Comparison of ENCODE assay signal across 8 cellular contexts in genomic region chr19:2702170-2703076, GRCh38. TPM values are rescaled to one million over a fixed set of nuclear protein-coding genes. Genes with fewer than 3 reads are reported as not detected.
DNase-seq lines count a peak whose midpoint lies in the region; ATAC-seq, FAIRE-seq and TF ChIP-seq lines count a peak whose summit lies in the region.

Gene GNG7, minus strand, starts transcription at chr19:2702694. Its CDS starts 182,006 bp downstream, at chr19:2520688.

- no peak for TF ChIP-seq EP300 in A549 (IDR thresholded peaks at IDR 0.05)
- TF ChIP-seq EP300 in esophagus muscularis mucosa (IDR thresholded peaks at IDR 0.05), result no peak

- ATAC-seq in A549 (peak; percentile 92 to 98), GM18867 (IDR thresholded peaks at IDR 0.05; ENCODE audit: unreplicated experiment) (peak; percentile 80), HG03342 (IDR thresholded peaks at IDR 0.05; ENCODE audit: unreplicated experiment) (peak; percentile 79)
- ATAC-seq in activated T-cell treated with anti-CD3 and anti-CD28 coated beads, Interleukin-2, amount 50 U/mL, for 72 hours (replicated peaks in 1 of 2), result peak; percentile 100

- H3K27me3 Mint-ChIP-seq in activated T-cell treated with anti-CD3 and anti-CD28 coated beads, Interleukin-2, amount 50 U/mL, for 72 hours (ENCODE audit: low read depth), result no peaks in the 10 kb centered on the region

- H3K9ac ChIP-seq in muscle layer of colon (ENCODE audit: low read length), result no peak within 1 kb of the TSS

- CTCF ChIA-PET in A549 (lab: Yijun Ruan, JAX), result interaction anchor here (1.6 to 1.7 kb wide), 2 partner anchors 47 to 54 kb away, joined by 3 to 6 read pairs; no protein-coding TSS in a partner anchor

- peaks cover 15% of the 10 kb centered on the region for H3K4me1 Mint-ChIP-seq in activated T-cell treated with anti-CD3 and anti-CD28 coated beads, Interleukin-2, amount 50 U/mL, for 72 hours (ENCODE audit: low read depth)

- DNase-seq in A549 (ENCODE audit: low read depth in 1 of 2, low spot score in 1 of 2) (peak; percentile 83 to 84), OCI-M2 (lab: John Stamatoyannopoulos, UW; ENCODE audit: unreplicated experiment) (peak; percentile 26), esophagus muscularis mucosa (ENCODE audit: extremely low spot score) (peak; percentile 97)
- peak; percentile 96 to 98 for DNase-seq in activated T-cell treated with anti-CD3 and anti-CD28 coated beads, Interleukin-2, amount 50 U/mL, for 72 hours
- peak; percentile 85 to 88 for DNase-seq in stimulated activated CD8-positive, alpha-beta memory T cell treated with anti-CD3 and anti-CD28 coated beads, Interleukin-4, amount 100 ng/mL, for 4 hours (ENCODE audit: low read depth in 2 of 2, low spot score in 1 of 2)

- peak within 1 kb of the TSS; percentile 36 to 75; a peak in 4 of 6 replicates for H3K27ac ChIP-seq in A549
- peak within 1 kb of the TSS; percentile 69 to 78 (median 76) for H3K27ac ChIP-seq in esophagus muscularis mucosa (replicated peaks in 1 of 4)
- no peak within 1 kb of the TSS for H3K27ac ChIP-seq in muscle layer of colon (ENCODE audit: low read depth, low read length)

- H3K4me3 ChIP-seq in A549, result peak within 1 kb of the TSS; percentile 49
- H3K4me3 ChIP-seq in esophagus muscularis mucosa, result peak within 1 kb of the TSS; percentile 71 to 73 (median 72)
- peak within 1 kb of the TSS; percentile 56 to 64 for H3K4me3 ChIP-seq in muscle layer of colon (ENCODE audit: low read depth in 1 of 2, low read length in 2 of 2)

- FAIRE-seq in A549 (lab: Jason Lieb, UNC), result no peak

- POLR2A ChIA-PET in A549 (lab: Yijun Ruan, JAX), result no interaction called here

- H3K36me3 Mint-ChIP-seq in activated T-cell treated with anti-CD3 and anti-CD28 coated beads, Interleukin-2, amount 50 U/mL, for 72 hours (ENCODE audit: insufficient read depth in 2 of 2), result no peaks in the 10 kb centered on the region

- no peaks in the 10 kb centered on the region for H3K4me1 ChIP-seq in A549
- peaks cover 13 to 31% (median 22%) of the 10 kb centered on the region in 4 donors for H3K4me1 ChIP-seq in esophagus muscularis mucosa
- peaks cover 10% of the 10 kb centered on the region for H3K4me1 ChIP-seq in muscle layer of colon (ENCODE audit: insufficient read depth, low read length)

- H3K27ac Mint-ChIP-seq in activated T-cell treated with anti-CD3 and anti-CD28 coated beads, Interleukin-2, amount 50 U/mL, for 72 hours, result no peak within 1 kb of the TSS

- peak within 1 kb of the TSS; percentile 69 to 81 for H3K4me3 Mint-ChIP-seq in activated T-cell treated with anti-CD3 and anti-CD28 coated beads, Interleukin-2, amount 50 U/mL, for 72 hours

- intact Hi-C loops in esophagus muscularis mucosa (cut with DNase I), result no loop called here

- H3K9me3 Mint-ChIP-seq in activated T-cell treated with anti-CD3 and anti-CD28 coated beads, Interleukin-2, amount 50 U/mL, for 72 hours, result no peaks in the 10 kb centered on the region

- no peak for TF ChIP-seq RAD21 in A549 (conservative IDR thresholded peaks at IDR 0.05 in 1 of 2, IDR thresholded peaks at IDR 0.05 in 1 of 2)

- peak within 1 kb of the TSS; percentile 78 for H3K4me2 ChIP-seq in A549

- 12% methylated on average over 3 of the region's 77 CpGs for WGBS in A549 (ENCODE audit: missing lambda C conversion rate)
- 5% methylated on average over 10 of the region's 77 CpGs for WGBS in esophagus muscularis mucosa

- H3K9me3 ChIP-seq in A549 (no peaks in the 10 kb centered on the region), esophagus muscularis mucosa (no peaks in the 10 kb centered on the region), muscle layer of colon (ENCODE audit: low read length) (no peaks in the 10 kb centered on the region)

- no peak for TF ChIP-seq POLR2A in A549 (IDR thresholded peaks at IDR 0.05; ENCODE audit: low read length)
- TF ChIP-seq POLR2A in esophagus muscularis mucosa (IDR thresholded peaks at IDR 0.05; ENCODE audit: low read depth), result no peak

- H3K27me3 ChIP-seq in esophagus muscularis mucosa (no peaks in the 10 kb centered on the region), muscle layer of colon (ENCODE audit: control insufficient read depth in 1 of 2, insufficient read depth in 2 of 2, low read length in 2 of 2) (no peaks in the 10 kb centered on the region)

- TF ChIP-seq CTCF in A549 (IDR thresholded peaks at IDR 0.05), result no peak
- TF ChIP-seq CTCF in esophagus muscularis mucosa (IDR thresholded peaks at IDR 0.05), result no peak

- H3K36me3 ChIP-seq in esophagus muscularis mucosa (no peaks in the 10 kb centered on the region), muscle layer of colon (ENCODE audit: insufficient read depth, low read length) (no peaks in the 10 kb centered on the region)

TF ChIP-seq in A549, 52 proteins besides CTCF, POLR2A, EP300 and RAD21:
- TF ChIP-seq RFX5 (IDR thresholded peaks at IDR 0.05) (no peak), ATOH8 (CRISPR knock-in tag; IDR thresholded peaks at IDR 0.05; ENCODE audit: low read depth) (no peak), KDM5A (IDR thresholded peaks at IDR 0.05) (no peak)

RNA-seq across cellular contexts. Expression of gene GNG7, which starts in this region (rescaled TPM):
- polyA plus RNA-seq in A549 (2011; rRNA removed) (0.04 and 0.08 TPM in 2 replicates), A549 (2017; fragmentation: RNase III; extraction: RNeasy Plus Mini Kit Qiagen cat#74134 plus additional on column Dnase treatment) (0.06 to 0.08 TPM (median 0.07 TPM) in 3 replicates)
- 0.01 TPM in 2 replicates for polyA plus RNA-seq in A549 (2012; cell fraction: cytosol; rRNA removed)
- polyA plus RNA-seq in A549 (2012; cell fraction: nucleus; rRNA removed), result 0.04 TPM in 1 of 2 replicates, not detected in the other
- not detected in 2 replicates for polyA minus RNA-seq in A549 (2011; rRNA and poly(A)+ RNA removed)
- total RNA-seq in activated T-cell treated with anti-CD3 and anti-CD28 coated beads, Interleukin-2, amount 50 U/mL, for 72 hours, result 1 to 10 TPM; 1.3 TPM
- total RNA-seq in esophagus muscularis mucosa, result 10 to 100 TPM in 3 of 4 donors, 1 to 10 TPM in 1; 6.3 to 18.8 (median 13.0) TPM

Comparison
In these comparisons a context has a peak if more than half of its experiments do, and no peak if none do; other contexts are left out.
1. Peak in DNase-seq, ATAC-seq, H3K4me3 ChIP-seq, H3K27ac ChIP-seq and H3K4me2 ChIP-seq in A549; RNA of the gene not detected or under 1 TPM.
2. DNase-seq: peak in every context shown above with its lines; median percentile 97 in activated T-cell treated with anti-CD3 and anti-CD28 coated beads, Interleukin-2, amount 50 U/mL, for 72 hours; 97 in esophagus muscularis mucosa; 86 in stimulated activated CD8-positive, alpha-beta memory T cell treated with anti-CD3 and anti-CD28 coated beads, Interleukin-4, amount 100 ng/mL, for 4 hours; 84 in A549; 26 in OCI-M2.